17 cellular contexts compared by ENCODE assay signal in the genomic region with DNA sequence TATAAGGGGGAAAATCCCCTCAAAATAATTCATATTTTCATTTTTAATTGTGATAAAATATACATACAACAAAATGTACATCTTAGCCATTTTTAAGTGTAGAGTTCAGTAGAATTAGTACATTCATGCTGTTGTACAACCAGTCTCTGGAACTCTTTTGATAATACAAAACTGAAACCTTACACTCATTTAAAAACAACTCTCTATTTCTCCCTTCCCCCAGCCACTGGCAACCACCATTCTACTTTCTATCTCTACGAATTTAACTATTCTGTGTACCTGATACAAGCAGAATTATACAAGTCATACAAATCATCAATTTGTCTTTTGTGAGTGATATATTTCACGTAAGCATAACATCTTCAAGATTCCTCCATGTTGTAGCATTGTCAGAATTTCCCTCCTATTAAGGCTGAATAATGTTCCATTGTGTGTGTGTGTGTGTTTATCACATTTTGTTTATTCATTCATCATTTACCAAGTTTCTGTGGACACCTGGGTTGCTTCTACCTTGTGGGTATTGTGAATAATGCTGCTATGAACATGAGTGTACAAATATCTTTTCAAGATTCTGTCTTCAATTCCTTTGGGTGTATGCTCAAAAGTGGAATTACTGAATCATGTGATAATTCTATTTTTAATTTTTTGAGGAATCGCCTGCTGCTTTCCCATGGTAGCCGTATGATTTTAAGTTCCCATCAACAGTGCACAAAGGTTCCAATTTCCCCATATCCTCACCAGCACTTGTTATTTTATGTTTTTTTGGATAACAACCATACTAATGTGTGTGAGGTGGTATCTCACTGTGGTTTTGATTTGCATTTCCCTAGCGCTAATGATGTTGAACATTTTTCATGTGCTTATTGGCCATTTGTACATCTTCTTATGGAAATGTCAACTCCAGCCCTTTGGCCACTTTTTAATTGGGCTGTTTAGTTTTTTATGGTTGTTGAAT. TPM values are rescaled to one million over a fixed set of nuclear protein-coding genes. Genes with fewer than 3 reads are reported as not detected.
DNase-seq lines count a peak whose midpoint lies in the region; ATAC-seq, FAIRE-seq and TF ChIP-seq lines count a peak whose summit lies in the region.
"Had no signal": no experiment of that assay in that cellular context is flagged by ENCODE, and none has a peak within 500 bp of the region (broad histone marks: within the 10 kb centered on the region; RNA-seq: fewer than 3 reads in every experiment).

No MANE protein-coding gene starts in this region.

- H3K27me3 ChIP-seq in GM12878 (replicated peaks in 1 of 2; ENCODE audit: control insufficient read depth in 2 of 2, insufficient read depth in 2 of 2, low read length in 1 of 2), result no peaks in the 10 kb centered on the region; a peak in 1 of 4 replicates
- H3K27me3 ChIP-seq: vagina had no signal

- in situ Hi-C loops in GM12878 (cut with MboI), result no loop called here

- H3K27me3 Mint-ChIP-seq in activated T-cell treated with anti-CD3 and anti-CD28 coated beads, Interleukin-2, amount 50 U/mL, for 72 hours (ENCODE audit: low read depth), result no peaks in the 10 kb centered on the region

- WGBS in GM12878 (ENCODE audit: insufficient coverage, insufficient replicate concordance, low lambda C conversion rate, missing lambda C conversion rate), result 47% methylated on average over 5 of the region's 5 CpGs

- no peaks in the 10 kb centered on the region for H3K36me3 Mint-ChIP-seq in activated T-cell treated with anti-CD3 and anti-CD28 coated beads, Interleukin-2, amount 50 U/mL, for 72 hours (ENCODE audit: insufficient read depth in 2 of 2)

- H3K9ac ChIP-seq in GM12878 (ENCODE audit: control insufficient read depth, insufficient read depth, low read length), result no peak overlapping the region

- no peak for TF ChIP-seq RAD21 in GM12878 (IDR thresholded peaks at IDR 0.05; ENCODE audit: insufficient read depth, low read depth, low read length)

- RAD21 ChIA-PET in GM12878 (lab: Charles Lee; ENCODE audit: unreplicated experiment), result no interaction called here

- BruUV-seq in GM12878 (replicated peaks; lab: Mats Ljungman, UMichigan), result no TSS peak

- H3K4me2 ChIP-seq in GM12878 (ENCODE audit: control insufficient read depth, insufficient read depth), result no peak overlapping the region

- ATAC-seq in activated T-cell treated with anti-CD3 and anti-CD28 coated beads, Interleukin-2, amount 50 U/mL, for 72 hours (replicated peaks in 1 of 2), result peak; percentile 95
- ATAC-seq in HG03159 (IDR thresholded peaks at IDR 0.05; ENCODE audit: unreplicated experiment), result peak; percentile 66
- peak; percentile 59 for ATAC-seq in GM12878
- ATAC-seq in HG03039 (IDR thresholded peaks at IDR 0.05; ENCODE audit: unreplicated experiment), result no peak
- ATAC-seq: left lobe of liver, PC-3 had no signal

- peak in 1 of 2 donors; percentile 33 for DNase-seq in activated T-cell treated with anti-CD3 and anti-CD28 coated beads, Interleukin-2, amount 50 U/mL, for 72 hours
- DNase-seq in activated T-cell treated with anti-CD3 and anti-CD28 coated beads for 4 hours, result no peak
- peak; percentile 25 for DNase-seq in GM20000 (ENCODE audit: low spot score)
- DNase-seq in GM12878 (ENCODE audit: low read depth, low spot score), result no peak
- DNase-seq in activated CD8-positive, alpha-beta memory T cell treated with anti-CD3 and anti-CD28 coated beads, Interleukin-2, amount 50 U/mL, for 4 hours, result no peak
- DNase-seq in glomerular visceral epithelial cell (ENCODE audit: extremely low spot score), result no peak
- DNase-seq: anterior cingulate cortex, head of caudate nucleus, PC-3 had no signal

- no peak for TF ChIP-seq EP300 in GM12878 (IDR thresholded peaks at IDR 0.05; ENCODE audit: borderline replicate concordance in 1 of 2, control insufficient read depth in 1 of 2, low read depth in 2 of 2, low read length in 2 of 2)

- H3K79me2 ChIP-seq in GM12878 (ENCODE audit: control insufficient read depth, insufficient read depth, low read length), result no peaks in the 10 kb centered on the region

- TF ChIP-seq POLR2A in GM12878 (IDR thresholded peaks at IDR 0.05; ENCODE audit: low read depth, low read length), result no peak

- H3K36me3 ChIP-seq in GM12878 (ENCODE audit: control insufficient read depth in 2 of 2, insufficient read depth in 2 of 2, low read length in 1 of 2), result no peaks in the 10 kb centered on the region
- H3K36me3 ChIP-seq: vagina had no signal

- peak; percentile 59 for FAIRE-seq in GM12878 (lab: Jason Lieb, UNC)
- FAIRE-seq: colon had no signal

- intact Hi-C loops in GM12878 (cut with micrococcal nuclease; ENCODE audit: unreplicated experiment), result no loop called here

- H3K4me3 Mint-ChIP-seq in activated T-cell treated with anti-CD3 and anti-CD28 coated beads, Interleukin-2, amount 50 U/mL, for 72 hours, result peak overlapping the region; percentile 36 to 82

- TF ChIP-seq CTCF in GM20000 (IDR thresholded peaks at IDR 0.05; ENCODE audit: extremely low read depth, missing control alignments) (no peak), GM12878 (IDR thresholded peaks at IDR 0.05 in 2 of 3, conservative IDR thresholded peaks at IDR 0.05 in 1 of 3; ENCODE audit: control insufficient read depth in 2 of 3, extremely low read depth in 1 of 3, insufficient read depth in 1 of 3, low read depth in 3 of 3, low read length in 3 of 3) (no peak)

- peak overlapping the region; percentile 91 for H3K27ac Mint-ChIP-seq in activated T-cell treated with anti-CD3 and anti-CD28 coated beads, Interleukin-2, amount 50 U/mL, for 72 hours

- H2AFZ ChIP-seq in GM12878 (ENCODE audit: control insufficient read depth, low read depth, low read length), result no peak overlapping the region

- no peaks in the 10 kb centered on the region for H4K20me1 ChIP-seq in GM12878 (ENCODE audit: control insufficient read depth, insufficient read depth)

- H3K4me3 ChIP-seq in GM12878, result no peak overlapping the region
- H3K4me3 ChIP-seq: vagina had no signal

- POLR2A ChIA-PET in GM12878 (lab: Charles Lee), result no interaction called here

- no peak overlapping the region for H3K27ac ChIP-seq in GM12878 (ENCODE audit: control insufficient read depth, insufficient read depth)
- H3K27ac ChIP-seq: epithelial cell of prostate, vagina had no signal

- H3K9me3 ChIP-seq in GM12878 (replicated peaks; ENCODE audit: control insufficient read depth, insufficient read depth, low read length), result no peaks in the 10 kb centered on the region
- H3K9me3 ChIP-seq: vagina had no signal

- peaks cover 6% of the 10 kb centered on the region; the same call in 1 of the 2 replicates for H3K4me1 ChIP-seq in GM12878 (ENCODE audit: control insufficient read depth, insufficient read depth, low read length)
- H3K4me1 ChIP-seq: vagina had no signal

- H3K9me3 Mint-ChIP-seq in activated T-cell treated with anti-CD3 and anti-CD28 coated beads, Interleukin-2, amount 50 U/mL, for 72 hours, result no peaks in the 10 kb centered on the region

- CTCF ChIA-PET in GM12878 (lab: Yijun Ruan, JAX), result no interaction called here

- SMC1A ChIA-PET in GM12878 (lab: Charles Lee; ENCODE audit: uncharacterized antibody, unreplicated experiment), result no interaction called here

- H3K4me1 Mint-ChIP-seq in activated T-cell treated with anti-CD3 and anti-CD28 coated beads, Interleukin-2, amount 50 U/mL, for 72 hours (ENCODE audit: low read depth), result peaks cover 41% of the 10 kb centered on the region

TF ChIP-seq in GM12878, 131 proteins besides CTCF, POLR2A, EP300 and RAD21:
- TF ChIP-seq NBN (IDR thresholded peaks at IDR 0.05) (no peak), ESRRA (IDR thresholded peaks at IDR 0.05; ENCODE audit: low read length) (no peak), JUNB (IDR thresholded peaks at IDR 0.05) (peak; percentile 42; the same call in 1 of the 2 replicates)

RNA-seq across cellular contexts. Expression of gene EBLN1, which starts 4.7 kb away (rescaled TPM):
- not detected for total RNA-seq in activated T-cell treated with anti-CD3 and anti-CD28 coated beads, Interleukin-2, amount 50 U/mL, for 72 hours
- not detected in 2 replicates for total RNA-seq in GM12878 (2013; cell fraction: nucleolus; rRNA removed)
- not detected in 2 replicates for total RNA-seq in GM12878 (2014; rRNA removed)
- not detected in 2 replicates for total RNA-seq in GM12878 (2014; rRNA removed; fragmentation: Illumina TruSeq; extraction: Trizol)
- total RNA-seq in GM12878 (2021), result not detected in 2 replicates
- polyA plus RNA-seq in GM12878 (2011; ENCODE audit: low read depth), result not detected
- not detected in 2 replicates for polyA plus RNA-seq in GM12878 (2011; rRNA removed)
- not detected in 2 replicates for polyA plus RNA-seq in GM12878 (2011; cell fraction: cytosol; rRNA removed)
- polyA plus RNA-seq in GM12878 (2011; cell fraction: nucleus; rRNA removed), result not detected in 2 replicates
- polyA plus RNA-seq in GM12878 (2012), result not detected in 2 replicates
- polyA plus RNA-seq in GM12878 (2014; fragmentation: Illumina TruSeq; extraction: Trizol), result not detected in 2 replicates
- not detected for polyA plus RNA-seq in GM12878 (2014; fragmentation: Nextera tagmentation; extraction: Ambion mirVana)
- polyA plus RNA-seq in GM12878 (2014; rRNA removed), result not detected in 2 replicates
- polyA plus RNA-seq in GM12878 (2016; fragmentation: Nextera tagmentation; extraction: Ambion mirVana), result not detected
- not detected in 2 replicates for polyA minus RNA-seq in GM12878 (2011; rRNA and poly(A)+ RNA removed)
- polyA minus RNA-seq in GM12878 (2011; cell fraction: cytosol; rRNA and poly(A)+ RNA removed), result not detected in 2 replicates
- not detected in 2 replicates for polyA minus RNA-seq in GM12878 (2011; cell fraction: nucleus; rRNA and poly(A)+ RNA removed)
- total RNA-seq: activated CD8-positive, alpha-beta memory T cell treated with anti-CD3 and anti-CD28 coated beads for 36 hours; left lobe of liver; PC-3; pulmonary artery endothelial cell; vagina had no signal
